ENCODE assay signal across 8 cellular contexts in the genomic region with DNA sequence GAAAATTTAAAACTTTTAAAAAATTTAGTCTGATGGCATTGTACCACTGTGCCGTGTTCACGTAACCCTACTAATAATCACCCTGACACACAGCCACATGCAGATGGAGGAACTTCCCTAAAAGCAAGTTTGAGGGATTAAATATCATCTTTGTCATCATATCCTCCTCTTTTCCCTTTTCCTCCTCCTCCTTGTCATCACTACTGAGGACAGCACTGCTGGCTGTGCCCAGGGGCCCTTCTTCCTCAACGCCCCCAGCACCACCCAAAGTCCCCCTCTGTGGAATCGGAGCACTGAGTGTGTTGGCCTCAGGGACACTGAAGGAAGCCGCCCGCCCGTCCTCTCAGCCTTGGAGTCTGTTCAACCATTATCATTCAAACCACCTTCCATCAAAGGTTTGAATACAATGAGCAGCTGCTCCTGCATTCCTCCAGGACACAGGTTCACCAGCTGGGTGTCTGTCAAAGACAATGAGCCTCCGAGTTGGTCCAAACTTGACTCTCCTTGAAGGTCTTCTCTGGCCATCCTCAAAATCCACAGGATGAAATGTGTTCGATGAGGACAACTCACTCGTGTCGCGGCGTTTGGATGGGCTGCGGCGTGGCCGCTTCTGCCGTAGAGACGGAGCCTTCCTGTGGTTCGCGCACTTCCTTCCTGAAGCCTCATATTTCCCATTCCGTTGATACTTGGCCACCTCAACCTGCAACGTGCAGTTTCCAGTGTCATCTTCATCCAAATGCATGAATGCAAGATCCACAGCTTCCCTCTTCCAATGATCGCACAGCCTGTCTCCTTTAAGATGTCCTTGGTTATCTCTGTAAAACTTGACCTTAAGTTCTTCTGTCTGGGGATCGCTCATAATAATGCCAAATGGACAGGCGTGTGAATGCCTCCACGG. TPM values are rescaled to one million over a fixed set of nuclear protein-coding genes. Genes with fewer than 3 reads are reported as not detected.
DNase-seq lines count a peak whose midpoint lies in the region; ATAC-seq and TF ChIP-seq lines count a peak whose summit lies in the region.

No MANE protein-coding gene starts in this region.

- H3K4me1 ChIP-seq in Loucy (ENCODE audit: insufficient read depth, low read length, poor library complexity, severe bottlenecking) (peaks cover 67% of the 10 kb centered on the region), left ventricle myocardium inferior (peaks cover 62% of the 10 kb centered on the region)

- H3K4me2 ChIP-seq in Loucy (ENCODE audit: low read depth, low read length, poor library complexity, severe bottlenecking) = peak overlapping the region; percentile 87

- no peaks in the 10 kb centered on the region for H3K9me3 ChIP-seq in Loucy (ENCODE audit: insufficient read depth, low read depth, low read length)
- no peaks in the 10 kb centered on the region for H3K9me3 ChIP-seq in left ventricle myocardium inferior (replicated peaks)

- H3K4me3 ChIP-seq in Loucy (ENCODE audit: low read length, poor library complexity, severe bottlenecking) = peak overlapping the region; percentile 89
- H3K4me3 ChIP-seq in left ventricle myocardium inferior = peak overlapping the region; percentile 73

- H2AFZ ChIP-seq in Loucy (ENCODE audit: low read length) = peak overlapping the region; percentile 22

- H3K9me2 ChIP-seq in Loucy (replicated peaks; ENCODE audit: low read depth, low read length) = no peaks in the 10 kb centered on the region

- H3K27ac ChIP-seq in left ventricle myocardium inferior (replicated peaks) = peak overlapping the region; percentile 98

- H3K36me3 ChIP-seq in Loucy (ENCODE audit: insufficient read depth, low read length) = no peaks in the 10 kb centered on the region
- H3K36me3 ChIP-seq in left ventricle myocardium inferior = peaks cover 28% of the 10 kb centered on the region

- H4K20me1 ChIP-seq in Loucy (ENCODE audit: insufficient read depth, low read length, poor library complexity, severe bottlenecking) = peaks cover 2% of the 10 kb centered on the region

- no peaks in the 10 kb centered on the region for H3K27me3 ChIP-seq in Loucy (ENCODE audit: insufficient read depth, low read length, poor library complexity, severe bottlenecking)
- H3K27me3 ChIP-seq in left ventricle myocardium inferior (ENCODE audit: low read depth) = no peaks in the 10 kb centered on the region

- H3K79me2 ChIP-seq in Loucy (ENCODE audit: insufficient read depth, low read length) = peaks cover 43% of the 10 kb centered on the region

- TF ChIP-seq CTCF in Loucy (conservative IDR thresholded peaks at IDR 0.05; ENCODE audit: low read length) (no peak), left ventricle myocardium inferior (IDR thresholded peaks at IDR 0.05; ENCODE audit: borderline replicate concordance) (no peak)

- DNase-seq in GM04503 (ENCODE audit: low read depth) (peak; percentile 11), activated T-cell treated with anti-CD3 and anti-CD28 coated beads for 48 hours (ENCODE audit: low read depth) (peak; percentile 25), left ventricle myocardium inferior (no peak), NCI-H748 treated with DMSO at 0.1 percent for 48 hours (lab: John Stamatoyannopoulos, UW) (no peak), cortex of kidney (lab: John Stamatoyannopoulos, UW) (no peak)
- DNase-seq in stimulated activated CD4-positive, alpha-beta T cell treated with anti-CD3 and anti-CD28 coated beads, Interleukin-4, amount 100 ng/mL, for 1 hour = peak; percentile 36

- peak overlapping the region; percentile 95 for H3K9ac ChIP-seq in Loucy (ENCODE audit: low read depth, low read length, poor library complexity, severe bottlenecking)

- intact Hi-C loops in left ventricle myocardium inferior (cut with micrococcal nuclease) = no loop called here

- ATAC-seq in HG03196 (IDR thresholded peaks at IDR 0.05; ENCODE audit: unreplicated experiment) = no peak

- H3F3A ChIP-seq in Loucy (ENCODE audit: low read depth) = peaks cover 18% of the 10 kb centered on the region

RNA-seq across cellular contexts. Expression of a gene that starts 23.3 kb away (rescaled TPM):
- total RNA-seq in left ventricle myocardium inferior = 51.1 TPM

RNA-seq across cellular contexts. Expression of a gene that starts 45.3 kb away (rescaled TPM):
- total RNA-seq in left ventricle myocardium inferior = 6.2 TPM

RNA-seq across cellular contexts. Expression of a gene that starts 51.6 kb away (rescaled TPM):
- total RNA-seq in left ventricle myocardium inferior = 233 TPM

Comparison
In these comparisons a context has a peak if more than half of its experiments do, and no peak if none do; other contexts are left out.
1. DNase-seq: peak in GM04503 (single experiment), activated T-cell treated with anti-CD3 and anti-CD28 coated beads for 48 hours (single experiment) and stimulated activated CD4-positive, alpha-beta T cell treated with anti-CD3 and anti-CD28 coated beads, Interleukin-4, amount 100 ng/mL, for 1 hour (single experiment); none in left ventricle myocardium inferior (single experiment), NCI-H748 treated with DMSO at 0.1 percent for 48 hours (single experiment) and cortex of kidney (single experiment).